ENCODE assay signal across 8 cellular contexts in genomic region chr1:110084226-110085078, GRCh38. TPM values are rescaled to one million over a fixed set of nuclear protein-coding genes. Genes with fewer than 3 reads are reported as not detected.
DNase-seq lines count a peak whose midpoint lies in the region; ATAC-seq and TF ChIP-seq lines count a peak whose summit lies in the region.

No MANE protein-coding gene starts in this region.

- H3K27ac ChIP-seq in GM23248 = no peak overlapping the region
- H3K27ac ChIP-seq in osteoblast (ENCODE audit: low read depth, low read length) = no peak overlapping the region

- CTCF ChIA-PET in AG04449 (lab: Yijun Ruan, JAX) = interaction anchor here (1.0 to 38.2 kb wide), 3 partner anchors 11 to 28 kb away, joined by 3 to 935 read pairs (median 317); no protein-coding TSS in a partner anchor

- no peak for TF ChIP-seq CTCF in AG04449 (IDR thresholded peaks at IDR 0.05; ENCODE audit: insufficient read depth, low read length, missing control alignments)
- TF ChIP-seq CTCF in osteoblast (IDR thresholded peaks at IDR 0.05; ENCODE audit: extremely low read depth, low read depth, low read length) = no peak

- H4K20me1 ChIP-seq in GM23248 (ENCODE audit: insufficient read depth) = no peaks in the 10 kb centered on the region
- no peaks in the 10 kb centered on the region for H4K20me1 ChIP-seq in osteoblast (ENCODE audit: insufficient read depth, low read length)

- peaks cover 8% of the 10 kb centered on the region; the same call in 1 of the 2 replicates for H3F3A ChIP-seq in GM23248 (ENCODE audit: insufficient read depth)

- peak overlapping the region; percentile 74 for H2AFZ ChIP-seq in GM23248
- peak overlapping the region; percentile 79 for H2AFZ ChIP-seq in osteoblast (ENCODE audit: low read length)

- in situ Hi-C loops in GM23248 (cut with MboI) = no loop called here

- H3K4me1 ChIP-seq in GM23248 (ENCODE audit: insufficient read depth) = no peaks in the 10 kb centered on the region
- H3K4me1 ChIP-seq in osteoblast (ENCODE audit: insufficient read depth, low read length) = peaks cover 8% of the 10 kb centered on the region

- H3K9me3 ChIP-seq in GM23248 (ENCODE audit: low read depth) (no peaks in the 10 kb centered on the region), osteoblast (ENCODE audit: low read depth, low read length) (no peaks in the 10 kb centered on the region)

- H3K27me3 ChIP-seq in GM23248 (replicated peaks; ENCODE audit: insufficient read depth) (peaks cover 49% of the 10 kb centered on the region), osteoblast (ENCODE audit: insufficient read depth, low read length) (peaks cover 54% of the 10 kb centered on the region)

- POLR2A ChIA-PET in AG04449 (lab: Yijun Ruan, JAX) = no interaction called here

- peak overlapping the region; percentile 40 for H3K9ac ChIP-seq in GM23248

- H3K4me2 ChIP-seq in GM23248 (ENCODE audit: unreplicated experiment) (peak overlapping the region; percentile 77), osteoblast (ENCODE audit: insufficient read depth, low read length) (peak overlapping the region; percentile 74)

- intact Hi-C loops in Right ventricle myocardium superior (cut with DNase I) = no loop called here

- H3K79me2 ChIP-seq in GM23248 (ENCODE audit: insufficient read depth) (no peaks in the 10 kb centered on the region), osteoblast (ENCODE audit: insufficient read depth, low read length) (no peaks in the 10 kb centered on the region)

- 7% methylated on average over 65 to 72 of the region's 72 CpGs for WGBS in GM23248 (ENCODE audit: low coverage in 1 of 2, low lambda C conversion rate in 2 of 2, missing lambda C conversion rate in 2 of 2), 2 experiments

- no peaks in the 10 kb centered on the region for H3K9me2 ChIP-seq in GM23248 (ENCODE audit: insufficient read depth)

- H3K4me3 ChIP-seq in AG04449 (ENCODE audit: low read depth, low read length) (peak overlapping the region; percentile 43), GM23248 (peak overlapping the region; percentile 68), osteoblast (ENCODE audit: insufficient read depth, low read length) (peak overlapping the region; percentile 69)

- H3K36me3 ChIP-seq in GM23248 (ENCODE audit: low read depth) (no peaks in the 10 kb centered on the region), osteoblast (ENCODE audit: insufficient read depth, low read length) (no peaks in the 10 kb centered on the region)

- ATAC-seq in Right ventricle myocardium superior (ENCODE audit: poor library complexity) = peak; percentile 88
- no peak for ATAC-seq in HG03460 (IDR thresholded peaks at IDR 0.05; ENCODE audit: unreplicated experiment)

- DNase-seq in AG04449 (ENCODE audit: low read depth, low spot score) (no peak), GM23248 (peak; percentile 74), Right ventricle myocardium superior (peak; percentile 69), osteoblast (ENCODE audit: insufficient read length, low spot score, missing footprints) (peak; percentile 85), SIG-M5 treated with dmso at 0.1 percent for 504 hours (lab: John Stamatoyannopoulos, UW; ENCODE audit: unreplicated experiment) (no peak), activated gamma-delta T cell treated with Interleukin-2 at 50 U/mL for 16 hours (no peak)
- peak; percentile 51 to 61 for DNase-seq in activated T-cell treated with anti-CD3 and anti-CD28 coated beads, Interleukin-2, amount 50 U/mL, for 48 hours

RNA-seq across cellular contexts. Expression of gene ALX3, which starts 14.0 kb away (rescaled TPM):
- total RNA-seq in GM23248 (2014; rRNA removed; shearing (Covaris generic)) = not detected in 2 replicates
- not detected in 2 replicates for polyA plus RNA-seq in GM23248 (2016; fragmentation: Nextera tagmentation; extraction: Ambion mirVana)
- total RNA-seq in Right ventricle myocardium superior (not detected), osteoblast (not detected in 2 replicates)

RNA-seq across cellular contexts. Expression of gene UBL4B, which starts 27.8 kb away (rescaled TPM):
- not detected in 2 replicates for total RNA-seq in GM23248 (2014; rRNA removed; shearing (Covaris generic))
- not detected in 2 replicates for polyA plus RNA-seq in GM23248 (2016; fragmentation: Nextera tagmentation; extraction: Ambion mirVana)
- not detected for total RNA-seq in Right ventricle myocardium superior
- total RNA-seq in osteoblast = 1.1 and 1.8 TPM in 2 replicates

RNA-seq across cellular contexts. Expression of gene STRIP1, which starts 50.0 kb away (rescaled TPM):
- 41.9 and 49.9 TPM in 2 replicates for total RNA-seq in GM23248 (2014; rRNA removed; shearing (Covaris generic))
- polyA plus RNA-seq in GM23248 (2016; fragmentation: Nextera tagmentation; extraction: Ambion mirVana) = 21.3 and 24.4 TPM in 2 replicates
- 16.2 TPM for total RNA-seq in Right ventricle myocardium superior
- 51.0 and 51.4 TPM in 2 replicates for total RNA-seq in osteoblast

Comparison
In these comparisons a context has a peak if more than half of its experiments do, and no peak if none do; other contexts are left out.
1. DNase-seq: peak in GM23248 (single experiment), activated T-cell treated with anti-CD3 and anti-CD28 coated beads, Interleukin-2, amount 50 U/mL, for 48 hours (2 of 2), Right ventricle myocardium superior (single experiment) and osteoblast (single experiment); none in AG04449 (single experiment), SIG-M5 treated with dmso at 0.1 percent for 504 hours (single experiment) and activated gamma-delta T cell treated with Interleukin-2 at 50 U/mL for 16 hours (single experiment).
2. Peak in every context shown above with its lines, with median percentiles within 50 percentile points of each other: H3K4me3 ChIP-seq.